In the genomic region with DNA sequence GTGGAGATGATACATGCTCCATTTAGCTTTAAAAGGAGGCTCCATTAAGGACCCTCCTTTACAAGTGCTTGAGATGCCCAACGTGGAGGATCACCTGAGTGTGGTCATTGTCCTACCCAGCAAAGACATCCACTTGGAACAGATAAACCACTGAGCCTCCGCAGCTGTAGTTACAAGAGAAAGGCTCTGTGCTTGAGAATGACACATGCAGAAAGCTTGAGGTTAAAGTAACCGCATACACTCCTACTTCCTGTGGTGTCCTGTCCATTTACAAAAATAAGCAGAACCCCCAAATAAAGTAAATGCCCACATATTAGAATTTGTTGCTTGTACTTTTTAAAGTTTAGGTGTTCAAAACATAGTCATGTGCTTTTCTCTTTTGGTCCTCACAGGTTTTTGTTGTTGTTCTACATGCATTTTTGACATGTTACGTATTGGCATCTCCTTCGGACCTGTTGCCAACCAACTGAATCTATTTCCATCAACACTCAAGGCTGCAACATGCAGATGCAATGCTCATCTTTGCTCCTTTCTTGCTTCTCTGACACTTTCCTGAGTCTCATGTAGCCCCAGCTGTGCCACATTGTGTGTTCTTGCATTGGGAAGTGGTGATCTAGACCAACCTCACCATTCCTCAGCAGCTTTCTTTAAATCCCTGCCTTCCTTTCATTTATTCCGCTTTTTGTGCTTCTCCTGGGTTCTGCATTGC, we compare ENCODE assay signal across 8 cellular contexts. TPM values are rescaled to one million over a fixed set of nuclear protein-coding genes. Genes with fewer than 3 reads are reported as not detected.
A peak's percentile ranks its signal among the peaks of the same experiment; 100 is the strongest.
DNase-seq lines count a peak whose midpoint lies in the region; ATAC-seq, FAIRE-seq and TF ChIP-seq lines count a peak whose summit lies in the region.

No MANE protein-coding gene starts in this region.

- H4K91ac ChIP-seq in H1 (replicated peaks; ENCODE audit: insufficient read length, low read length) = no peak overlapping the region

- H3K23ac ChIP-seq in H1 (ENCODE audit: insufficient read length) = no peak overlapping the region

- no peaks in the 10 kb centered on the region for H3K4me1 ChIP-seq in H1 (replicated peaks in 1 of 4; ENCODE audit: control insufficient read depth in 3 of 4, insufficient read depth in 4 of 4, low read length in 3 of 4)

- H2BK15ac ChIP-seq in H1 (ENCODE audit: low read length) = no peak overlapping the region

- no peak for TF ChIP-seq EP300 in H1 (IDR thresholded peaks at IDR 0.05; ENCODE audit: borderline replicate concordance in 1 of 2, low read depth in 2 of 2, low read length in 2 of 2)

- H2BK12ac ChIP-seq in H1 (ENCODE audit: low read depth, low read length) = no peak overlapping the region

- no peak overlapping the region for H2BK5ac ChIP-seq in H1 (ENCODE audit: low read depth, low read length)

- no peak overlapping the region for H3K9ac ChIP-seq in H1 (replicated peaks in 1 of 4; ENCODE audit: extremely low read depth in 1 of 4, low read depth in 3 of 4, low read length in 3 of 4)

- H3K4me2 ChIP-seq in H1 (ENCODE audit: insufficient read depth in 1 of 2, low read depth in 2 of 2, low read length in 2 of 2) = no peak overlapping the region

- H3K79me1 ChIP-seq in H1 (ENCODE audit: low read depth, low read length) = no peaks in the 10 kb centered on the region

- H2AK5ac ChIP-seq in H1 (ENCODE audit: low read depth, low read length) = peak overlapping the region; percentile 67; the same call in 1 of the 2 replicates

- H3K4me3 ChIP-seq in H1 (ENCODE audit: extremely low read depth in 1 of 4, insufficient read depth in 2 of 4, low read depth in 3 of 4, low read length in 4 of 4) = no peak overlapping the region

- TF ChIP-seq RAD21 in H1 (IDR thresholded peaks at IDR 0.05 in 1 of 2, conservative IDR thresholded peaks at IDR 0.05 in 1 of 2; ENCODE audit: low read depth in 2 of 2, low read length in 2 of 2) = no peak

- peak; percentile 92 for ATAC-seq in GM21737 (IDR thresholded peaks at IDR 0.05; ENCODE audit: unreplicated experiment)

- intact Hi-C loops in posterior vena cava (cut with DNase I) = no loop called here

- H2BK120ac ChIP-seq in H1 (replicated peaks; ENCODE audit: low read depth, low read length) = no peak overlapping the region

- in situ Hi-C loops in KBM-7 (cut with MboI; ENCODE audit: low pct_unique_long_range_greater_than_20kb, low sequenced_read_pairs) = loop anchor here (25.0 kb wide), 1 partner anchor 319 kb away; no protein-coding TSS in a partner anchor

- H3K23me2 ChIP-seq in H1 (ENCODE audit: low read depth, low read length) = no peaks in the 10 kb centered on the region

- CTCF ChIA-PET in GM10248 (lab: Yijun Ruan, JAX) (interaction anchor here (1.0 to 6.3 kb wide), 7 partner anchors 9 to 313 kb away, joined by 3 to 49 read pairs (median 7); no protein-coding TSS in a partner anchor), H1 (lab: Charles Lee; ENCODE audit: partially characterized antibody) (interaction anchor here (0.6 to 2.5 kb wide), 8 partner anchors 12 to 344 kb away, joined by 3 to 8 read pairs (median 4); no protein-coding TSS in a partner anchor)

- POLR2A ChIA-PET in GM10248 (lab: Yijun Ruan, JAX) = no interaction called here
- POLR2A ChIA-PET in H1 (lab: Charles Lee; ENCODE audit: partially characterized antibody) = no interaction called here

- 87% methylated on average over 6 of the region's 6 CpGs; no CpG with 5 or more reads in 1 of the 2 experiments for WGBS in H1 (ENCODE audit: extremely low coverage in 1 of 2, insufficient coverage in 1 of 2, insufficient read length in 1 of 2, insufficient replicate concordance in 2 of 2, low coverage in 1 of 2, low lambda C conversion rate in 2 of 2, missing lambda C conversion rate in 1 of 2), 2 experiments

- H3K9me3 ChIP-seq in H1 (ENCODE audit: insufficient read depth in 2 of 2, low read depth in 1 of 2, low read length in 1 of 2) = no peaks in the 10 kb centered on the region

- no peaks in the 10 kb centered on the region for H3K79me2 ChIP-seq in H1 (ENCODE audit: control insufficient read depth in 1 of 2, insufficient read depth in 2 of 2, low read length in 2 of 2)

- H3K27me3 ChIP-seq in H1 (replicated peaks in 1 of 4; ENCODE audit: control insufficient read depth in 3 of 4, extremely low read depth in 1 of 4, insufficient read depth in 3 of 4, low read length in 3 of 4) = no peaks in the 10 kb centered on the region

- no peak overlapping the region for H2BK20ac ChIP-seq in H1 (ENCODE audit: low read length)

- H4K8ac ChIP-seq in H1 (ENCODE audit: extremely low read depth, insufficient read depth, low read length) = no peak overlapping the region

- H2AFZ ChIP-seq in H1 (ENCODE audit: low read length) = peak overlapping the region; percentile 50; the same call in 1 of the 2 replicates

- H3K4ac ChIP-seq in H1 (replicated peaks; ENCODE audit: insufficient read length, low read depth, low read length) = no peak overlapping the region

- no peak overlapping the region for H3K14ac ChIP-seq in H1 (ENCODE audit: insufficient read length)

- peak; percentile 20 for DNase-seq in GM10248 (ENCODE audit: extremely low spot score)
- peak; percentile 61 for DNase-seq in KBM-7
- DNase-seq in H1 (ENCODE audit: low read depth in 1 of 2, low spot score in 2 of 2) = no peak
- DNase-seq in posterior vena cava (ENCODE audit: low spot score) = no peak
- DNase-seq in NCI-H510A treated with DMSO at 0.1 percent for 48 hours (lab: John Stamatoyannopoulos, UW) = no peak
- DNase-seq in hypothalamus (lab: John Stamatoyannopoulos, UW) = no peak
- DNase-seq in NCI-H2227 (lab: John Stamatoyannopoulos, UW; ENCODE audit: unreplicated experiment) = no peak

- H4K20me1 ChIP-seq in H1 (replicated peaks in 1 of 2; ENCODE audit: control insufficient read depth in 1 of 2, insufficient read depth in 2 of 2, low read length in 2 of 2) = no peaks in the 10 kb centered on the region

- TF ChIP-seq CTCF in GM10248 (IDR thresholded peaks at IDR 0.05; ENCODE audit: control extremely low read depth, extremely low read depth, low read depth, missing control alignments) = no peak
- no peak for TF ChIP-seq CTCF in H1 (IDR thresholded peaks at IDR 0.05; ENCODE audit: control extremely low read depth in 1 of 3, insufficient read depth in 1 of 3, low read depth in 1 of 3, low read length in 3 of 3)

- no peak overlapping the region for H4K5ac ChIP-seq in H1 (ENCODE audit: insufficient read length, low read depth, low read length)

- no peak for FAIRE-seq in H1 (lab: Jason Lieb, UNC)

- H3K18ac ChIP-seq in H1 (ENCODE audit: extremely low read depth, low read length) = no peak overlapping the region

- no peaks in the 10 kb centered on the region for H3K36me3 ChIP-seq in H1 (ENCODE audit: control insufficient read depth in 2 of 4, insufficient read depth in 4 of 4, low read length in 3 of 4)

- TF ChIP-seq POLR2A in H1 (IDR thresholded peaks at IDR 0.05; ENCODE audit: control extremely low read depth in 1 of 2, low read depth in 2 of 2, low read length in 2 of 2) = no peak

- no peak overlapping the region for H3K56ac ChIP-seq in H1 (replicated peaks; ENCODE audit: insufficient read length, low read depth, low read length)

- H3K27ac ChIP-seq in H1 (ENCODE audit: low read depth, low read length) = no peak overlapping the region

TF ChIP-seq in H1, 55 proteins besides CTCF, POLR2A, EP300 and RAD21:
- no peak for TF ChIP-seq SRF (IDR thresholded peaks at IDR 0.05; ENCODE audit: low read depth, low read length)

RNA-seq across cellular contexts. Expression of gene SERPINB7, which starts 56.0 kb away (rescaled TPM):
- not detected in 2 replicates for total RNA-seq in H1 (2021; fragmentation: NEBNext Ultra II Directional; extraction: Animal tissue kit (Norgen Biotek cat#: 25700))
- not detected in 2 replicates for polyA plus RNA-seq in H1 (2011; rRNA removed)
- polyA plus RNA-seq in H1 (2011; cell fraction: cytosol; rRNA removed) = not detected
- not detected for polyA plus RNA-seq in H1 (2011; cell fraction: nucleus; rRNA removed)
- not detected in 4 replicates for polyA plus RNA-seq in H1 (2012, experiment 1 of 2)
- not detected for polyA plus RNA-seq in H1 (2012, experiment 2 of 2)
- polyA plus RNA-seq in H1 (2013, experiment 1 of 2) = not detected
- 0.15 TPM for polyA plus RNA-seq in H1 (2013, experiment 2 of 2)
- polyA minus RNA-seq in H1 (2011; rRNA and poly(A)+ RNA removed) = not detected in 2 replicates
- polyA minus RNA-seq in H1 (2011; cell fraction: cytosol; rRNA and poly(A)+ RNA removed) = not detected
- not detected for polyA minus RNA-seq in H1 (2011; cell fraction: nucleus; rRNA and poly(A)+ RNA removed)
- not detected for total RNA-seq in posterior vena cava

RNA-seq across cellular contexts. Expression of gene SERPINB2, which starts 56.3 kb away (rescaled TPM):
- total RNA-seq in H1 (2021; fragmentation: NEBNext Ultra II Directional; extraction: Animal tissue kit (Norgen Biotek cat#: 25700)) = not detected in 2 replicates
- polyA plus RNA-seq in H1 (2011; rRNA removed) = not detected in 2 replicates
- polyA plus RNA-seq in H1 (2011; cell fraction: cytosol; rRNA removed) = not detected
- not detected for polyA plus RNA-seq in H1 (2011; cell fraction: nucleus; rRNA removed)
- polyA plus RNA-seq in H1 (2012, experiment 1 of 2) = not detected in 4 replicates
- polyA plus RNA-seq in H1 (2012, experiment 2 of 2) = not detected
- polyA plus RNA-seq in H1 (2013, experiment 1 of 2) = not detected
- polyA plus RNA-seq in H1 (2013, experiment 2 of 2) = not detected
- not detected in 2 replicates for polyA minus RNA-seq in H1 (2011; rRNA and poly(A)+ RNA removed)
- polyA minus RNA-seq in H1 (2011; cell fraction: cytosol; rRNA and poly(A)+ RNA removed) = not detected
- polyA minus RNA-seq in H1 (2011; cell fraction: nucleus; rRNA and poly(A)+ RNA removed) = not detected
- 1 to 10 TPM in 1 of 2 donors, under 1 TPM in 1; 0.46 to 1.2 TPM for total RNA-seq in posterior vena cava

Comparison
In these comparisons a context has a peak if more than half of its experiments do, and no peak if none do; other contexts are left out.
1. DNase-seq: peak in GM10248 (single experiment) and KBM-7 (single experiment); none in H1 (0 of 2), posterior vena cava (single experiment), NCI-H510A treated with DMSO at 0.1 percent for 48 hours (single experiment), hypothalamus (0 of 51) and NCI-H2227 (single experiment).